Comparison of ENCODE assay signal across 21 cellular contexts in the genomic region with DNA sequence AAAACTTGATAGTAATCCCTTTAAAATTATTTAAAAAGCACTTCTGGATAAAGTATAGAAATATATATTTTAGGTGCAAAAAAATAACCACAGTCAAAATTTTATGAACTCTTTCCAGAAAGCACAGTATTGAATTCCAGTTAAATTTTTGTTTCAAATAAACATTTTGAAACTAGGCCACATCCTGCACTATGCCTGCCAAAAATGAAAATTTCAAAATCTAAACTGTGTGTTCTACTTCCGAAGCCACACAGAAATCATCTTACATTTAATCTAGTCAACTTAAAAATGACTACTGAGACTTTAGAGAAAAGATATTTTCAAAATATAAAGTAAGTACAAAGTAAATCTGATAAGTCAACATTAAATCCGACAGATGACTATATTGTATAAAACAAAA. TPM values are rescaled to one million over a fixed set of nuclear protein-coding genes. Genes with fewer than 3 reads are reported as not detected.
A peak's percentile ranks its signal among the peaks of the same experiment; 100 is the strongest.
DNase-seq lines count a peak whose midpoint lies in the region; ATAC-seq and TF ChIP-seq lines count a peak whose summit lies in the region.
"Had no signal": no experiment of that assay in that cellular context is flagged by ENCODE, and none has a peak within 500 bp of the region (broad histone marks: within the 10 kb centered on the region; RNA-seq: fewer than 3 reads in every experiment).

No MANE protein-coding gene starts in this region.

- TF ChIP-seq POLR2A in adrenal gland (IDR thresholded peaks at IDR 0.05) = no peak

- peak; percentile 54 for ATAC-seq in omental fat pad (ENCODE audit: low FRiP score)
- ATAC-seq: activated CD4-positive, CD25-positive, alpha-beta regulatory T cell treated with anti-CD3 and anti-CD28 coated beads, Interleukin-2, amount 50 U/mL, for 24 hours; activated CD8-positive, alpha-beta T cell treated with anti-CD3 and anti-CD28 coated beads, Interleukin-2, amount 10 ng/mL, durations not matched to agents 7 days and 5 days; body of pancreas had no signal

- H3K4me3 ChIP-seq in adrenal gland = no peak overlapping the region
- no peak overlapping the region for H3K4me3 ChIP-seq in fibroblast of mammary gland (ENCODE audit: control insufficient read depth, low read depth, low read length)
- no peak overlapping the region for H3K4me3 ChIP-seq in MG63
- H3K4me3 ChIP-seq: body of pancreas, tibial nerve had no signal

- H3K36me3 ChIP-seq in adrenal gland (replicated peaks in 1 of 2) = no peaks in the 10 kb centered on the region
- H3K36me3 ChIP-seq in MG63 = no peaks in the 10 kb centered on the region
- H3K36me3 ChIP-seq: tibial nerve had no signal

- H3K9me3 ChIP-seq in adrenal gland (replicated peaks in 1 of 3) = no peaks in the 10 kb centered on the region
- H3K9me3 ChIP-seq in MG63 = no peaks in the 10 kb centered on the region
- H3K9me3 ChIP-seq: body of pancreas, tibial nerve had no signal

- POLR2A ChIA-PET in RWPE1 (lab: Yijun Ruan, JAX; ENCODE audit: low non-redundant PET) = no interaction called here

- WGBS in adrenal gland, 4 donors = 37 to 50% (median 42%) methylated on average over 2 of the region's 2 CpGs

- TF ChIP-seq CTCF in adrenal gland (IDR thresholded peaks at IDR 0.05) (no peak), fibroblast of mammary gland (conservative IDR thresholded peaks at IDR 0.05; ENCODE audit: control insufficient read depth, insufficient read depth, low read depth, low read length) (no peak), omental fat pad (IDR thresholded peaks at IDR 0.05) (no peak), RWPE1 (conservative IDR thresholded peaks at IDR 0.05; ENCODE audit: low read depth) (no peak)

- H3K27me3 ChIP-seq in adrenal gland = no peaks in the 10 kb centered on the region
- H3K27me3 ChIP-seq in MG63 = no peaks in the 10 kb centered on the region
- H3K27me3 ChIP-seq: body of pancreas, tibial nerve had no signal

- DNase-seq in G401 (ENCODE audit: low spot score) (peak; percentile 67), adrenal gland (no peak), fibroblast of mammary gland (ENCODE audit: low read depth) (peak; percentile 41), omental fat pad (ENCODE audit: low spot score) (no peak), MG63 (no peak), RWPE1 (ENCODE audit: low spot score) (no peak), COLO668 (lab: John Stamatoyannopoulos, UW; ENCODE audit: unreplicated experiment) (no peak), NCI-H748 (lab: John Stamatoyannopoulos, UW; ENCODE audit: unreplicated experiment) (no peak)
- DNase-seq: activated CD8-positive, alpha-beta T cell treated with anti-CD3 and anti-CD28 coated beads, Interleukin-2, amount 10 ng/mL, durations not matched to agents 7 days and 5 days; activated naive CD4-positive, alpha-beta T cell treated with anti-CD3 and anti-CD28 coated beads, Interleukin-2, amount 10 ng/mL, durations not matched to agents 7 days and 5 days; activated T-cell treated with anti-CD3 and anti-CD28 coated beads, Interleukin-2, amount 50 U/mL, for 48 hours; body of pancreas; CD8-positive, alpha-beta memory T cell; dermis blood vessel endothelial cell; immature natural killer cell; KG1; NCI-H1092; nephron progenitor cell had no signal

- CTCF ChIA-PET in RWPE1 (lab: Yijun Ruan, JAX) = no interaction called here

- H3K27ac ChIP-seq in adrenal gland = peak overlapping the region in 3 of 5 donors; percentile 10 to 55 (median 10)
- H3K27ac ChIP-seq in RWPE1 = no peak overlapping the region
- H3K27ac ChIP-seq: body of pancreas, epithelial cell of prostate had no signal

- intact Hi-C loops in adrenal gland (cut with DNase I) = no loop called here

- in situ Hi-C loops in G401 (cut with HindIII; ENCODE audit: low sequenced_read_pairs) = no loop called here

- H3K4me1 ChIP-seq in adrenal gland (replicated peaks in 1 of 2) = peaks cover 35 to 57% of the 10 kb centered on the region in 2 donors
- H3K4me1 ChIP-seq: body of pancreas had no signal

RNA-seq across cellular contexts. Expression of gene MAGI2, which starts 50.0 kb away (rescaled TPM):
- not detected in 2 replicates for total RNA-seq in G401 (2014; rRNA removed; shearing (Covaris generic))
- total RNA-seq in adrenal gland (10 to 100 TPM in 7 of 8 donors, 1 to 10 TPM in 1; 7.7 to 37.1 (median 19.1) TPM), omental fat pad (10 to 100 TPM in 3 of 4 donors, 1 to 10 TPM in 1; 9.3 to 20.6 (median 13.2) TPM)
- 1 to 10 TPM; 3.2 to 8.9 (median 7.2) TPM for polyA plus RNA-seq in adrenal gland
- 0.49 and 0.56 TPM in 2 replicates for total RNA-seq in MG63 (2014; rRNA removed; shearing (Covaris generic); ENCODE audit: low replicate concordance)
- polyA plus RNA-seq: CD8-positive, alpha-beta memory T cell; immature natural killer cell had no signal

Comparison
In these comparisons a context has a peak if more than half of its experiments do, and no peak if none do; other contexts are left out.
1. DNase-seq: peak in G401 (single experiment) and fibroblast of mammary gland (single experiment); none in adrenal gland (0 of 7), omental fat pad (single experiment), MG63 (single experiment), RWPE1 (single experiment), COLO668 (single experiment) and NCI-H748 (single experiment).